8 cellular contexts compared by ENCODE assay signal in genomic region chr17:1462164-1463112, GRCh38. TPM values are rescaled to one million over a fixed set of nuclear protein-coding genes. Genes with fewer than 3 reads are reported as not detected.
DNase-seq lines count a peak whose midpoint lies in the region; ATAC-seq and TF ChIP-seq lines count a peak whose summit lies in the region.

No MANE protein-coding gene starts in this region.

- H3K36me3 ChIP-seq in Peyer's patch: peaks cover 0 to 35% (median 0%) of the 10 kb centered on the region in 3 donors

- peak overlapping the region in 3 of 4 donors; percentile 29 to 52 (median 45) for H3K27ac ChIP-seq in Peyer's patch

- ATAC-seq in activated T-cell treated with anti-CD3 and anti-CD28 coated beads, Interleukin-2, amount 50 U/mL, for 4 hours: no peak
- ATAC-seq in stimulated activated memory B cell treated with anti-CD40 and anti-IgM and Interleukin-4, amounts not matched to agents 10 μg/mL and 1 μg/mL and 100 μg/mL, for 72 hours: no peak
- ATAC-seq in HG02885 (IDR thresholded peaks at IDR 0.05; ENCODE audit: poor library complexity, unreplicated experiment) (no peak), HG03196 (IDR thresholded peaks at IDR 0.05; ENCODE audit: unreplicated experiment) (no peak)

- no peaks in the 10 kb centered on the region for H3K9me3 ChIP-seq in Peyer's patch

- H3K4me3 Mint-ChIP-seq in activated T-cell treated with anti-CD3 and anti-CD28 coated beads, Interleukin-2, amount 50 U/mL, for 4 hours: peak overlapping the region; percentile 41
- H3K4me3 Mint-ChIP-seq in stimulated activated memory B cell treated with anti-CD40 and anti-IgM and Interleukin-4, amounts not matched to agents 10 μg/mL and 1 μg/mL and 100 μg/mL, for 72 hours: peak overlapping the region; percentile 71

- H3K27me3 Mint-ChIP-seq in activated T-cell treated with anti-CD3 and anti-CD28 coated beads, Interleukin-2, amount 50 U/mL, for 4 hours (ENCODE audit: low read depth): peaks cover 8% of the 10 kb centered on the region
- H3K27me3 Mint-ChIP-seq in stimulated activated memory B cell treated with anti-CD40 and anti-IgM and Interleukin-4, amounts not matched to agents 10 μg/mL and 1 μg/mL and 100 μg/mL, for 72 hours: no peaks in the 10 kb centered on the region

- no peak for TF ChIP-seq POLR2A in Peyer's patch (IDR thresholded peaks at IDR 0.05)

- peak overlapping the region; percentile 84 for H3K27ac Mint-ChIP-seq in stimulated activated memory B cell treated with anti-CD40 and anti-IgM and Interleukin-4, amounts not matched to agents 10 μg/mL and 1 μg/mL and 100 μg/mL, for 72 hours

- no peak for TF ChIP-seq CTCF in Peyer's patch (IDR thresholded peaks at IDR 0.05)
- TF ChIP-seq CTCF in fibroblast of mammary gland (conservative IDR thresholded peaks at IDR 0.05; ENCODE audit: control insufficient read depth, insufficient read depth, low read depth, low read length): no peak

- no peaks in the 10 kb centered on the region for H3K27me3 ChIP-seq in Peyer's patch

- H3K4me3 ChIP-seq in Peyer's patch (no peak overlapping the region), fibroblast of mammary gland (ENCODE audit: control insufficient read depth, low read depth, low read length) (no peak overlapping the region)

- H3K9me3 Mint-ChIP-seq in activated T-cell treated with anti-CD3 and anti-CD28 coated beads, Interleukin-2, amount 50 U/mL, for 4 hours: no peaks in the 10 kb centered on the region
- H3K9me3 Mint-ChIP-seq in stimulated activated memory B cell treated with anti-CD40 and anti-IgM and Interleukin-4, amounts not matched to agents 10 μg/mL and 1 μg/mL and 100 μg/mL, for 72 hours: peaks cover 4% of the 10 kb centered on the region

- H3K4me1 ChIP-seq in Peyer's patch: peaks cover 0 to 34% (median 11%) of the 10 kb centered on the region in 4 donors

- DNase-seq in activated T-cell treated with anti-CD3 and anti-CD28 coated beads, Interleukin-2, amount 50 U/mL, for 4 hours: no peak
- no peak for DNase-seq in activated T-cell treated with anti-CD3 and anti-CD28 coated beads, Interleukin-2, amount 50 U/mL, for 1 hour
- no peak for DNase-seq in Peyer's patch
- DNase-seq in fibroblast of mammary gland (ENCODE audit: low read depth): peak; percentile 16
- DNase-seq in HUDEP-2 (lab: John Stamatoyannopoulos, UW; ENCODE audit: unreplicated experiment in 76 of 76): no peak

- H3K4me1 Mint-ChIP-seq in activated T-cell treated with anti-CD3 and anti-CD28 coated beads, Interleukin-2, amount 50 U/mL, for 4 hours (ENCODE audit: low read depth): peaks cover 36% of the 10 kb centered on the region
- H3K4me1 Mint-ChIP-seq in stimulated activated memory B cell treated with anti-CD40 and anti-IgM and Interleukin-4, amounts not matched to agents 10 μg/mL and 1 μg/mL and 100 μg/mL, for 72 hours: peaks cover 28% of the 10 kb centered on the region

- H3K36me3 Mint-ChIP-seq in activated T-cell treated with anti-CD3 and anti-CD28 coated beads, Interleukin-2, amount 50 U/mL, for 4 hours (ENCODE audit: insufficient read depth): peaks cover 2% of the 10 kb centered on the region
- H3K36me3 Mint-ChIP-seq in stimulated activated memory B cell treated with anti-CD40 and anti-IgM and Interleukin-4, amounts not matched to agents 10 μg/mL and 1 μg/mL and 100 μg/mL, for 72 hours: peaks cover 38% of the 10 kb centered on the region

RNA-seq across cellular contexts. Expression of gene CRK, which starts 6.4 kb away (rescaled TPM):
- 10 to 100 TPM; 21.0 to 22.4 (median 22.0) TPM for total RNA-seq in activated T-cell treated with anti-CD3 and anti-CD28 coated beads, Interleukin-2, amount 50 U/mL, for 4 hours
- total RNA-seq in Peyer's patch: 10 to 100 TPM; 33.0 to 66.2 (median 59.5) TPM

RNA-seq across cellular contexts. Expression of gene MYO1C, which starts 30.0 kb away (rescaled TPM):
- 10 to 100 TPM; 16.7 to 34.5 (median 18.3) TPM for total RNA-seq in activated T-cell treated with anti-CD3 and anti-CD28 coated beads, Interleukin-2, amount 50 U/mL, for 4 hours
- 100 to 1,000 TPM; 144 to 232 (median 179) TPM for total RNA-seq in Peyer's patch

RNA-seq across cellular contexts. Expression of gene INPP5K, which starts 54.0 kb away (rescaled TPM):
- total RNA-seq in activated T-cell treated with anti-CD3 and anti-CD28 coated beads, Interleukin-2, amount 50 U/mL, for 4 hours: 10 to 100 TPM; 21.6 to 30.0 (median 22.8) TPM
- total RNA-seq in Peyer's patch: 100 to 1,000 TPM in 1 of 4 donors, 10 to 100 TPM in 3; 60.9 to 163 (median 64.7) TPM

Comparison
In these comparisons a context has a peak if more than half of its experiments do, and no peak if none do; other contexts are left out.
1. RNA of gene MYO1C, which starts 30.0 kb away (total RNA-seq): 144 to 232 TPM in Peyer's patch; 16.7 to 34.5 TPM in activated T-cell treated with anti-CD3 and anti-CD28 coated beads, Interleukin-2, amount 50 U/mL, for 4 hours; every median in the first group is over 4 times any median in the second.